In genomic region chr2:193845604-193846003, GRCh38 we compare ENCODE assay signal across 24 cellular contexts.
A peak's percentile ranks its signal among the peaks of the same experiment; 100 is the strongest.
DNase-seq lines count a peak whose midpoint lies in the region; ATAC-seq, FAIRE-seq and TF ChIP-seq lines count a peak whose summit lies in the region.
"Had no signal": no experiment of that assay in that cellular context is flagged by ENCODE, and none has a peak within 500 bp of the region (broad histone marks: within the 10 kb centered on the region; RNA-seq: fewer than 3 reads in every experiment).

No MANE protein-coding gene starts in this region.

- ATAC-seq in A549 (peak in 1 of 2 experiments; percentile 63; a peak in 2 of 6 replicates), foreskin keratinocyte (peak; percentile 24), GM18498 (IDR thresholded peaks at IDR 0.05; ENCODE audit: unreplicated experiment) (no peak)
- ATAC-seq: T-helper 17 cell had no signal

- FAIRE-seq in A549 (lab: Jason Lieb, UNC), result no peak
- FAIRE-seq: GM18507 had no signal

- no peak for TF ChIP-seq RAD21 in A549 (conservative IDR thresholded peaks at IDR 0.05 in 1 of 2, IDR thresholded peaks at IDR 0.05 in 1 of 2)

- no peak for TF ChIP-seq POLR2A in A549 (IDR thresholded peaks at IDR 0.05; ENCODE audit: low read length)

- H3K4me2 ChIP-seq in A549, result no peak overlapping the region; the same call in 2 of the 3 replicates
- H3K4me2 ChIP-seq: SK-N-SH had no signal

- 4% methylated on average over 1 of the region's 1 CpG for WGBS in A549 (ENCODE audit: missing lambda C conversion rate)

- POLR2A ChIA-PET in A549 (lab: Yijun Ruan, JAX), result no interaction called here

- H3K9me3 ChIP-seq in A549, result no peaks in the 10 kb centered on the region
- H3K9me3 ChIP-seq: HAP-1, SK-N-SH had no signal

- TF ChIP-seq EP300 in A549 (IDR thresholded peaks at IDR 0.05), result no peak

- H3K4me1 ChIP-seq in A549 (peaks cover 30% of the 10 kb centered on the region), foreskin keratinocyte (peaks cover 5% of the 10 kb centered on the region)
- H3K4me1 ChIP-seq: HAP-1 had no signal

- in situ Hi-C loops in ACHN (cut with HindIII; ENCODE audit: low pct_ligation_motif_present, low pct_unique_long_range_greater_than_20kb, low sequenced_read_pairs), result no loop called here

- DNase-seq in A549 (ENCODE audit: low read depth in 1 of 2, low spot score in 1 of 2) (peak in 1 of 2 experiments; percentile 43), DMS53 treated with DMSO at 0.1 percent for 48 hours (lab: John Stamatoyannopoulos, UW; ENCODE audit: unreplicated experiment) (peak; percentile 65), NCI-H69 (lab: John Stamatoyannopoulos, UW) (peak; percentile 37), foreskin keratinocyte (no peak), ACHN (no peak), NOMO-1 treated with DMSO at 0.1 percent for 48 hours (lab: John Stamatoyannopoulos, UW; ENCODE audit: unreplicated experiment) (no peak)
- DNase-seq: Calu3, GM23248, HFFc6, NCI-H1092, NCI-H1417 treated with DMSO at 0.1 percent for 48 hours, NCI-H1694 treated with DMSO at 0.1 percent for 48 hours, NCI-H2081, NCI-H2171, NCI-H226, NCI-H524 treated with DMSO at 0.1 percent for 48 hours, OCI-M1, SK-N-SH, SW 1271, T-helper 17 cell had no signal

- CTCF ChIA-PET in A549 (lab: Yijun Ruan, JAX), result no interaction called here

- TF ChIP-seq CTCF in A549 (IDR thresholded peaks at IDR 0.05) (no peak), foreskin keratinocyte (conservative IDR thresholded peaks at IDR 0.05) (no peak)

- H3K27me3 ChIP-seq in foreskin keratinocyte, result no peaks in the 10 kb centered on the region

- H3K27ac ChIP-seq in A549, result peak overlapping the region; percentile 36 to 63; a peak in 4 of 6 replicates
- H3K27ac ChIP-seq in foreskin keratinocyte, result no peak overlapping the region
- H3K27ac ChIP-seq: C4-2B, GM23248 had no signal

- no peak overlapping the region for H3K4me3 ChIP-seq in A549
- H3K4me3 ChIP-seq: GM23248, HAP-1 had no signal

TF ChIP-seq in A549, 52 proteins besides CTCF, POLR2A, EP300 and RAD21:
- TF ChIP-seq NFE2L2 (conservative IDR thresholded peaks at IDR 0.05; ENCODE audit: low read length), result peak; percentile 70
- TF ChIP-seq GATA3 (IDR thresholded peaks at IDR 0.05; ENCODE audit: borderline replicate concordance), result 0 out of 2 replicates have a peak, but pooled peaks have one; percentile 15
- no peak for TF ChIP-seq USF2 (IDR thresholded peaks at IDR 0.05)
- peak; percentile 94 for TF ChIP-seq MAFK (IDR thresholded peaks at IDR 0.05; ENCODE audit: partially characterized antibody)
TF ChIP-seq in A549: peak in this region for 3.

Comparison
In these comparisons a context has a peak if more than half of its experiments do, and no peak if none do; other contexts are left out.
1. DNase-seq: peak in DMS53 treated with DMSO at 0.1 percent for 48 hours (single experiment) and NCI-H69 (single experiment); none in foreskin keratinocyte (0 of 2), ACHN (single experiment) and NOMO-1 treated with DMSO at 0.1 percent for 48 hours (single experiment).